ENCODE assay signal across 8 cellular contexts in the genomic region with DNA sequence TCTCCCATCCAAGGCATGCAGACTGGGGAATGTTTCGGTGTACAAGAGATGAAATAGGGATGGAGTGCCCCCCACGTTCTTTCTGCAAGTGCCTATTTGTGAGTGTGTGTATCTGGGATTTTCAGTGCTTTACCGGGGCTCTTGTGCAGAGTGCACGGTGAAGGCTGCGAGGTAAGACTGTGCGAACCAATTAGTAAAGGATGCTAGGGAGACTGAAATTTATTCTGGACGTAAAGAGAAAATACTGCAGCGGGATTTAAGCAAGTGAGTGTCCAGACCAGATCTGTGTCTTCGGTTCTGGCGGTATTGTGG. TPM values are rescaled to one million over a fixed set of nuclear protein-coding genes. Genes with fewer than 3 reads are reported as not detected.
DNase-seq lines count a peak whose midpoint lies in the region; ATAC-seq and TF ChIP-seq lines count a peak whose summit lies in the region.

No MANE protein-coding gene starts in this region.

- DNase-seq in activated CD4-positive, alpha-beta T cell treated with anti-CD3 and anti-CD28 coated beads, Interleukin-2, amount 10 ng/mL, durations not matched to agents 24 days and 14 days: no peak
- no peak for DNase-seq in activated CD4-positive, alpha-beta T cell treated with anti-CD3 and anti-CD28 coated beads, Interleukin-2, amount 50 U/mL, for 1 hour
- no peak for DNase-seq in activated naive CD8-positive, alpha-beta T cell treated with anti-CD3 and anti-CD28 coated beads, Interleukin-2, amount 10 ng/mL, durations not matched to agents 7 days and 5 days
- DNase-seq in transverse colon (no peak), kidney tubule cell (ENCODE audit: low spot score) (no peak)
- DNase-seq in stimulated activated CD4-positive, alpha-beta T cell treated with anti-CD3 and anti-CD28 coated beads, Interleukin-2, amount 100 ng/mL, for 48 hours: no peak

- no peaks in the 10 kb centered on the region for H3K9me3 Mint-ChIP-seq in activated CD4-positive, alpha-beta T cell treated with anti-CD3 and anti-CD28 coated beads, Interleukin-2, amount 10 ng/mL, durations not matched to agents 24 days and 14 days
- H3K9me3 Mint-ChIP-seq in activated naive CD8-positive, alpha-beta T cell treated with anti-CD3 and anti-CD28 coated beads, Interleukin-2, amount 10 ng/mL, durations not matched to agents 7 days and 5 days: peaks cover 6% of the 10 kb centered on the region

- H3K4me3 Mint-ChIP-seq in activated CD4-positive, alpha-beta T cell treated with anti-CD3 and anti-CD28 coated beads, Interleukin-2, amount 10 ng/mL, durations not matched to agents 24 days and 14 days: peak overlapping the region; percentile 94
- H3K4me3 Mint-ChIP-seq in activated naive CD8-positive, alpha-beta T cell treated with anti-CD3 and anti-CD28 coated beads, Interleukin-2, amount 10 ng/mL, durations not matched to agents 7 days and 5 days: peak overlapping the region; percentile 85

- no peaks in the 10 kb centered on the region for H3K27me3 ChIP-seq in liver (ENCODE audit: control insufficient read depth in 4 of 4, insufficient read depth in 4 of 4, low read length in 3 of 4)
- H3K27me3 ChIP-seq in transverse colon: no peaks in the 10 kb centered on the region

- TF ChIP-seq CTCF in liver (IDR thresholded peaks at IDR 0.05; ENCODE audit: low read depth, low read length, missing input control) (no peak), transverse colon (IDR thresholded peaks at IDR 0.05) (no peak)

- H3K4me1 ChIP-seq in liver (ENCODE audit: control insufficient read depth in 4 of 4, insufficient read depth in 4 of 4, low read length in 3 of 4): peaks cover 3 to 16% (median 14%) of the 10 kb centered on the region in 4 donors
- peaks cover 10 to 30% (median 15%) of the 10 kb centered on the region in 4 donors for H3K4me1 ChIP-seq in transverse colon

- H3K27me3 Mint-ChIP-seq in activated CD4-positive, alpha-beta T cell treated with anti-CD3 and anti-CD28 coated beads, Interleukin-2, amount 10 ng/mL, durations not matched to agents 24 days and 14 days: peaks cover 15% of the 10 kb centered on the region
- peaks cover 24% of the 10 kb centered on the region for H3K27me3 Mint-ChIP-seq in activated naive CD8-positive, alpha-beta T cell treated with anti-CD3 and anti-CD28 coated beads, Interleukin-2, amount 10 ng/mL, durations not matched to agents 7 days and 5 days

- TF ChIP-seq EP300 in transverse colon (IDR thresholded peaks at IDR 0.05; ENCODE audit: low read depth): no peak

- 4% methylated on average over 10 of the region's 10 CpGs for WGBS in liver
- WGBS in transverse colon (ENCODE audit: low coverage in 1 of 2), 2 donors: 0 to 4% methylated on average over 4 to 10 of the region's 10 CpGs

- H3K9ac ChIP-seq in liver (ENCODE audit: low read depth in 1 of 2, low read length in 2 of 2): peak overlapping the region in 1 of 2 donors; percentile 29

- POLR2A ChIA-PET in activated naive CD8-positive, alpha-beta T cell treated with anti-CD3 and anti-CD28 coated beads, Interleukin-2, amount 10 ng/mL, durations not matched to agents 7 days and 5 days (lab: Charles Lee): no interaction called here

- H3K27ac ChIP-seq in liver (ENCODE audit: low read depth in 1 of 2, low read length in 2 of 2) (peak overlapping the region; percentile 95 to 97), transverse colon (peak overlapping the region; percentile 87 to 97 (median 94))

- H3K36me3 ChIP-seq in liver (ENCODE audit: control insufficient read depth in 4 of 4, insufficient read depth in 3 of 4, low read depth in 1 of 4, low read length in 3 of 4) (no peaks in the 10 kb centered on the region), transverse colon (no peaks in the 10 kb centered on the region)

- peaks cover 28% of the 10 kb centered on the region for H3K4me1 Mint-ChIP-seq in activated CD4-positive, alpha-beta T cell treated with anti-CD3 and anti-CD28 coated beads, Interleukin-2, amount 10 ng/mL, durations not matched to agents 24 days and 14 days
- peaks cover 19% of the 10 kb centered on the region for H3K4me1 Mint-ChIP-seq in activated naive CD8-positive, alpha-beta T cell treated with anti-CD3 and anti-CD28 coated beads, Interleukin-2, amount 10 ng/mL, durations not matched to agents 7 days and 5 days

- intact Hi-C loops in activated CD4-positive, alpha-beta T cell treated with anti-CD3 and anti-CD28 coated beads, Interleukin-2, amount 10 ng/mL, durations not matched to agents 24 days and 14 days (cut with micrococcal nuclease): loop anchor here (1.0 to 5.0 kb wide), 3 partner anchors 15 to 151 kb away; a partner anchor contains a TSS
- intact Hi-C loops in transverse colon (cut with DNase I; ENCODE audit: low total_unique reads): no loop called here

- no peak for TF ChIP-seq POLR2A in transverse colon (IDR thresholded peaks at IDR 0.05)

- in situ Hi-C loops in transverse colon (cut with MboI; ENCODE audit: low pct_ligation_motif_present in 1 of 4, low pct_unique_long_range_greater_than_20kb in 1 of 4, low sequenced_read_pairs in 3 of 4): no loop called here

- H3K9me3 ChIP-seq in liver (ENCODE audit: control insufficient read depth in 4 of 4, low read length in 3 of 4) (no peaks in the 10 kb centered on the region), transverse colon (no peaks in the 10 kb centered on the region)

- peak; percentile 21 for ATAC-seq in HG03108 (IDR thresholded peaks at IDR 0.05; ENCODE audit: unreplicated experiment)
- peak; percentile 57 for ATAC-seq in activated naive CD8-positive, alpha-beta T cell treated with anti-CD3 and anti-CD28 coated beads, Interleukin-2, amount 10 ng/mL, durations not matched to agents 7 days and 5 days (ENCODE audit: low read depth)

- TF ChIP-seq RAD21 in liver (IDR thresholded peaks at IDR 0.05): no peak

- peaks cover 24% of the 10 kb centered on the region for H3K36me3 Mint-ChIP-seq in activated CD4-positive, alpha-beta T cell treated with anti-CD3 and anti-CD28 coated beads, Interleukin-2, amount 10 ng/mL, durations not matched to agents 24 days and 14 days (ENCODE audit: low read depth)
- H3K36me3 Mint-ChIP-seq in activated naive CD8-positive, alpha-beta T cell treated with anti-CD3 and anti-CD28 coated beads, Interleukin-2, amount 10 ng/mL, durations not matched to agents 7 days and 5 days: no peaks in the 10 kb centered on the region

- H3K4me3 ChIP-seq in liver (ENCODE audit: low read depth in 1 of 3, low read length in 3 of 3) (peak overlapping the region; percentile 89 to 96 (median 93)), transverse colon (peak overlapping the region; percentile 67 to 90 (median 78))

- peak overlapping the region; percentile 76 for H3K27ac Mint-ChIP-seq in activated CD4-positive, alpha-beta T cell treated with anti-CD3 and anti-CD28 coated beads, Interleukin-2, amount 10 ng/mL, durations not matched to agents 24 days and 14 days
- H3K27ac Mint-ChIP-seq in activated naive CD8-positive, alpha-beta T cell treated with anti-CD3 and anti-CD28 coated beads, Interleukin-2, amount 10 ng/mL, durations not matched to agents 7 days and 5 days: peak overlapping the region; percentile 81

TF ChIP-seq in liver, 16 proteins besides CTCF, POLR2A, EP300 and RAD21 (continues in another document):
- no peak for TF ChIP-seq JUND (IDR thresholded peaks at IDR 0.05)
- TF ChIP-seq, protein P1, sequence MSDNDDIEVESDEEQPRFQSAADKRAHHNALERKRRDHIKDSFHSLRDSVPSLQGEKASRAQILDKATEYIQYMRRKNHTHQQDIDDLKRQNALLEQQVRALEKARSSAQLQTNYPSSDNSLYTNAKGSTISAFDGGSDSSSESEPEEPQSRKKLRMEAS (IDR thresholded peaks at IDR 0.05): no peak
- no peak for TF ChIP-seq FOXA2 (IDR thresholded peaks at IDR 0.05)
- no peak for TF ChIP-seq HNF4A (conservative IDR thresholded peaks at IDR 0.05)
- no peak for TF ChIP-seq RXRA (IDR thresholded peaks at IDR 0.05)
- TF ChIP-seq, protein P2, sequence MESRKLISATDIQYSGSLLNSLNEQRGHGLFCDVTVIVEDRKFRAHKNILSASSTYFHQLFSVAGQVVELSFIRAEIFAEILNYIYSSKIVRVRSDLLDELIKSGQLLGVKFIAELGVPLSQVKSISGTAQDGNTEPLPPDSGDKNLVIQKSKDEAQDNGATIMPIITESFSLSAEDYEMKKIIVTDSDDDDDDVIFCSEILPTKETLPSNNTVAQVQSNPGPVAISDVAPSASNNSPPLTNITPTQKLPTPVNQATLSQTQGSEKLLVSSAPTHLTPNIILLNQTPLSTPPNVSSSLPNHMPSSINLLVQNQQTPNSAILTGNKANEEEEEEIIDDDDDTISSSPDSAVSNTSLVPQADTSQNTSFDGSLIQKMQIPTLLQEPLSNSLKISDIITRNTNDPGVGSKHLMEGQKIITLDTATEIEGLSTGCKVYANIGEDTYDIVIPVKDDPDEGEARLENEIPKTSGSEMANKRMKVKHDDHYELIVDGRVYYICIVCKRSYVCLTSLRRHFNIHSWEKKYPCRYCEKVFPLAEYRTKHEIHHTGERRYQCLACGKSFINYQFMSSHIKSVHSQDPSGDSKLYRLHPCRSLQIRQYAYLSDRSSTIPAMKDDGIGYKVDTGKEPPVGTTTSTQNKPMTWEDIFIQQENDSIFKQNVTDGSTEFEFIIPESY (IDR thresholded peaks at IDR 0.05): no peak
- TF ChIP-seq YY1 (IDR thresholded peaks at IDR 0.05): no peak

RNA-seq across cellular contexts. Expression of a gene that starts 0.3 kb away (rescaled TPM):
- total RNA-seq in activated CD4-positive, alpha-beta T cell treated with anti-CD3 and anti-CD28 coated beads, Interleukin-2, amount 10 ng/mL, durations not matched to agents 24 days and 14 days: 14.3 and 15.0 TPM in 2 replicates
- total RNA-seq in activated naive CD8-positive, alpha-beta T cell treated with anti-CD3 and anti-CD28 coated beads, Interleukin-2, amount 10 ng/mL, durations not matched to agents 7 days and 5 days: 1 to 10 TPM; 4.9 to 6.0 TPM
- total RNA-seq in liver (10 to 100 TPM; 13.9 to 14.7 TPM), transverse colon (10 to 100 TPM in 3 of 4 donors, 1 to 10 TPM in 1; 4.2 to 22.5 (median 16.0) TPM)
- polyA plus RNA-seq in liver: 10 to 100 TPM; 12.9 to 15.5 TPM
